ENCODE assay signal across 8 cellular contexts in genomic region chr21:35204850-35205564, GRCh38.
DNase-seq lines count a peak whose midpoint lies in the region; ATAC-seq and TF ChIP-seq lines count a peak whose summit lies in the region.

No MANE protein-coding gene starts in this region.

- no peak overlapping the region for H2AFZ ChIP-seq in parathyroid adenoma

- H3K36me3 ChIP-seq in gastroesophageal sphincter, result no peaks in the 10 kb centered on the region
- no peaks in the 10 kb centered on the region for H3K36me3 ChIP-seq in parathyroid adenoma (ENCODE audit: control insufficient read depth, insufficient read depth, low read length)

- H3K9me3 ChIP-seq in gastroesophageal sphincter (peaks cover 0 to 2% (median 0%) of the 10 kb centered on the region in 3 donors), parathyroid adenoma (ENCODE audit: control insufficient read depth, low read length) (no peaks in the 10 kb centered on the region)

- TF ChIP-seq CTCF in HL-60 (IDR thresholded peaks at IDR 0.05; ENCODE audit: insufficient read depth, low read length) (no peak), gastroesophageal sphincter (IDR thresholded peaks at IDR 0.05) (peak in 2 of 4 experiments; percentile 17 to 20), parathyroid adenoma (IDR thresholded peaks at IDR 0.05) (no peak)

- DNase-seq in AG08396 (ENCODE audit: low spot score), result peak; percentile 68
- peak in 1 of 2 experiments; percentile 54 for DNase-seq in HL-60 (ENCODE audit: low read depth in 1 of 2, low spot score in 1 of 2)
- DNase-seq in activated CD4-positive, alpha-beta memory T cell treated with anti-CD3 and anti-CD28 coated beads, Interleukin-2, amount 10 ng/mL, durations not matched to agents 7 days and 5 days, result no peak
- DNase-seq in NCI-H524 (lab: John Stamatoyannopoulos, UW), result no peak
- DNase-seq in kidney tubule cell (ENCODE audit: low spot score), result no peak

- peaks cover 5% of the 10 kb centered on the region for H3K27me3 Mint-ChIP-seq in activated CD4-positive, alpha-beta memory T cell treated with anti-CD3 and anti-CD28 coated beads, Interleukin-2, amount 10 ng/mL, durations not matched to agents 7 days and 5 days

- peak; percentile 34 for ATAC-seq in gastroesophageal sphincter
- ATAC-seq in GM18861 (IDR thresholded peaks at IDR 0.05; ENCODE audit: unreplicated experiment), result no peak

- H3K4me2 ChIP-seq in parathyroid adenoma (ENCODE audit: low read length), result peak overlapping the region; percentile 35

- CTCF ChIA-PET in activated CD4-positive, alpha-beta memory T cell treated with anti-CD3 and anti-CD28 coated beads, Interleukin-2, amount 10 ng/mL, durations not matched to agents 7 days and 5 days (lab: Charles Lee), result interaction anchor here (1.1 kb wide), 1 partner anchor 155 kb away, joined by 3 read pairs; no protein-coding TSS in a partner anchor

- H3K27ac ChIP-seq in HL-60 (replicated peaks), result no peak overlapping the region
- H3K27ac ChIP-seq in gastroesophageal sphincter, result peak overlapping the region in 3 of 4 donors; percentile 27 to 56 (median 42)
- H3K27ac ChIP-seq in parathyroid adenoma, result no peak overlapping the region

- peaks cover 18% of the 10 kb centered on the region for H3K4me1 Mint-ChIP-seq in activated CD4-positive, alpha-beta memory T cell treated with anti-CD3 and anti-CD28 coated beads, Interleukin-2, amount 10 ng/mL, durations not matched to agents 7 days and 5 days

- H3K9me3 Mint-ChIP-seq in activated CD4-positive, alpha-beta memory T cell treated with anti-CD3 and anti-CD28 coated beads, Interleukin-2, amount 10 ng/mL, durations not matched to agents 7 days and 5 days, result no peaks in the 10 kb centered on the region

- no peak for TF ChIP-seq POLR2A in gastroesophageal sphincter (IDR thresholded peaks at IDR 0.05)

- H3K27ac Mint-ChIP-seq in activated CD4-positive, alpha-beta memory T cell treated with anti-CD3 and anti-CD28 coated beads, Interleukin-2, amount 10 ng/mL, durations not matched to agents 7 days and 5 days, result no peak overlapping the region

- H3K4me3 Mint-ChIP-seq in activated CD4-positive, alpha-beta memory T cell treated with anti-CD3 and anti-CD28 coated beads, Interleukin-2, amount 10 ng/mL, durations not matched to agents 7 days and 5 days, result peak overlapping the region; percentile 60

- H3K4me1 ChIP-seq in gastroesophageal sphincter, result peaks cover 0 to 19% (median 3%) of the 10 kb centered on the region in 3 donors
- H3K4me1 ChIP-seq in parathyroid adenoma, result no peaks in the 10 kb centered on the region

- WGBS in gastroesophageal sphincter (ENCODE audit: low coverage in 1 of 2), 2 donors, result 10 to 30% methylated on average over 7 to 19 of the region's 20 CpGs

- H3K4me3 ChIP-seq in HL-60 (replicated peaks; ENCODE audit: insufficient read depth, low read length) (peak overlapping the region; percentile 25), gastroesophageal sphincter (peak overlapping the region; percentile 23 to 24), parathyroid adenoma (ENCODE audit: low read depth, low read length) (no peak overlapping the region)

- POLR2A ChIA-PET in activated CD4-positive, alpha-beta memory T cell treated with anti-CD3 and anti-CD28 coated beads, Interleukin-2, amount 10 ng/mL, durations not matched to agents 7 days and 5 days (lab: Charles Lee), result interaction anchor here (0.8 kb wide), 1 partner anchor 273 kb away, joined by 3 read pairs; no protein-coding TSS in a partner anchor

- no peak for TF ChIP-seq EP300 in gastroesophageal sphincter (IDR thresholded peaks at IDR 0.05)

- H3K27me3 ChIP-seq in HL-60 (ENCODE audit: insufficient read depth, poor library complexity, severe bottlenecking) (no peaks in the 10 kb centered on the region), gastroesophageal sphincter (peaks cover 10% of the 10 kb centered on the region), parathyroid adenoma (ENCODE audit: control insufficient read depth, insufficient read depth, low read length) (no peaks in the 10 kb centered on the region)

- no peak overlapping the region for H3K9ac ChIP-seq in parathyroid adenoma

- H3K79me2 ChIP-seq in parathyroid adenoma, result no peaks in the 10 kb centered on the region

- H3K36me3 Mint-ChIP-seq in activated CD4-positive, alpha-beta memory T cell treated with anti-CD3 and anti-CD28 coated beads, Interleukin-2, amount 10 ng/mL, durations not matched to agents 7 days and 5 days (ENCODE audit: low read depth), result no peaks in the 10 kb centered on the region

Comparison
In these comparisons a context has a peak if more than half of its experiments do, and no peak if none do; other contexts are left out.
1. H3K27ac ChIP-seq: peak in gastroesophageal sphincter (3 of 4); none in HL-60 (single experiment) and parathyroid adenoma (single experiment).